In the genomic region with DNA sequence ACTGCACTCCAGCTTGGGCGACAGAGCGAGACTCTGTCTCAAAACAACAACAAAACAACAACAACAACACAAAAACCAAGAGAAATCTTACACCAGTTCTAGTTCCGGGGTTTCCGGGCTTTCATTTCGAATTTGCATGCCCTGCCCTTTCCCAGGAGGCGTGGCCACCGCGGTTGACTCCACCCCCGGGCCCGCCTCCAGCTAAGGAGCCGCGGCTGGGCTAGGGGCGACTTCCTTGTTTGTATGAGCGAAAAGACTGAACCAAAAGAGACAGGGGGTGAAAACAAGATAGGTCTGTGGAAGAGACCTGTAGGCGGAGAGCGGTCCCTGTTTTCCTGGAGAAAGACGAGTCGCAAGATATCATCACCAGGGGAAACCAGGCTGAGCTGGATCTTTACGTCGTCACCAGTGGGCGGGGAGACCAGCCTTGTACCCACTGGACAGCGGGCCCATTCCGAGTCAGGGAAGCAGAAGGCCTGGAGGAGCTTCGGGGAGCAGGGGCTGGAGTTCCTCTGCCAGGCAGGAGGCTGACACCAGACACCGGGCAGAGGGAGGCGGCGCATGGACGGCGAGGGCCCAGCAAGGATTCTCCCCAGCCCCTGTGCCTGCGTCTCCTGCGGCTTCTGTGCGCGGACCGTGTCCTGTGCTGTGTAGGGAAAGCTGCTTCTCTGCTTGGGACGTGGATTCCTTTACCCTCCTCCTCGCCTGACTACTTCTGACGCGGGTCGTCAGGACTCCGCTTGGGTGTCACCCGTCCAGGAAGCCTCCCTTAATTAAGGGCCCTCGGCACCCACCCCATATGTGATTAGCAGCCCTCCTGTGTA, we compare ENCODE assay signal across 8 cellular contexts. TPM values are rescaled to one million over a fixed set of nuclear protein-coding genes. Genes with fewer than 3 reads are reported as not detected.
DNase-seq lines count a peak whose midpoint lies in the region; ATAC-seq and TF ChIP-seq lines count a peak whose summit lies in the region.

No MANE protein-coding gene starts in this region.

- H3K4me3 ChIP-seq in LNCaP clone FGC (ENCODE audit: low read depth, low read length) (peak overlapping the region; percentile 56), fibroblast of pulmonary artery (replicated peaks; ENCODE audit: low read depth, low read length) (peak overlapping the region; percentile 63)

- CTCF ChIA-PET in RWPE1 (lab: Yijun Ruan, JAX) = interaction anchor here (0.6 to 2.8 kb wide), 4 partner anchors 20 to 451 kb away, joined by 3 to 15 read pairs (median 4); partner anchors contain the start of gene DHX8

- TF ChIP-seq CTCF in LNCaP clone FGC (IDR thresholded peaks at IDR 0.05; ENCODE audit: control insufficient read depth, extremely low read depth, insufficient read depth) = no peak
- TF ChIP-seq CTCF in RWPE1 (conservative IDR thresholded peaks at IDR 0.05; ENCODE audit: low read depth) = no peak
- TF ChIP-seq CTCF in fibroblast of pulmonary artery (IDR thresholded peaks at IDR 0.05; ENCODE audit: low read length, missing control alignments) = no peak

- peak; percentile 71 for ATAC-seq in GM21737 (IDR thresholded peaks at IDR 0.05; ENCODE audit: unreplicated experiment)
- ATAC-seq in natural killer cell treated with Interleukin-12 subunit alpha and Interleukin-12 subunit beta and Interleukin-15 and Interleukin-18, amount 100 ng/mL, for 72 hours = peak; percentile 87 to 91

- POLR2A ChIA-PET in RWPE1 (lab: Yijun Ruan, JAX; ENCODE audit: low non-redundant PET) = interaction anchor here (0.6 to 1.9 kb wide), 5 partner anchors 11 to 94 kb away, joined by 3 to 32 read pairs (median 5); no protein-coding TSS in a partner anchor

- peak overlapping the region; percentile 89 to 94 for H3K27ac Mint-ChIP-seq in natural killer cell treated with Interleukin-12 subunit alpha and Interleukin-12 subunit beta and Interleukin-15 and Interleukin-18, amount 100 ng/mL, for 72 hours

- H3K27ac ChIP-seq in RWPE1 = peak overlapping the region; percentile 98

- no peaks in the 10 kb centered on the region for H3K9me3 Mint-ChIP-seq in natural killer cell treated with Interleukin-12 subunit alpha and Interleukin-12 subunit beta and Interleukin-15 and Interleukin-18, amount 100 ng/mL, for 72 hours

- H3K36me3 Mint-ChIP-seq in natural killer cell treated with Interleukin-12 subunit alpha and Interleukin-12 subunit beta and Interleukin-15 and Interleukin-18, amount 100 ng/mL, for 72 hours = no peaks in the 10 kb centered on the region

- H3K27me3 Mint-ChIP-seq in natural killer cell treated with Interleukin-12 subunit alpha and Interleukin-12 subunit beta and Interleukin-15 and Interleukin-18, amount 100 ng/mL, for 72 hours = no peaks in the 10 kb centered on the region

- DNase-seq in DMS114 treated with DMSO at 0.1 percent for 48 hours (lab: John Stamatoyannopoulos, UW; ENCODE audit: unreplicated experiment) = peak; percentile 80
- DNase-seq in LNCaP clone FGC (ENCODE audit: low read depth) = peak; percentile 50
- DNase-seq in RWPE1 (ENCODE audit: low spot score) = peak; percentile 77
- peak; percentile 83 for DNase-seq in activated T-helper 9 cell treated with anti-CD3 and anti-CD28 coated beads, Interleukin-2, amount 50 U/mL, for 16 hours (ENCODE audit: low read depth)
- DNase-seq in fibroblast of pulmonary artery (ENCODE audit: low read depth) = peak; percentile 94
- peak; percentile 91 for DNase-seq in natural killer cell treated with Interleukin-12 subunit alpha and Interleukin-12 subunit beta and Interleukin-15 and Interleukin-18, amount 100 ng/mL, for 72 hours (ENCODE audit: low spot score)
- peak; percentile 79 for DNase-seq in stimulated activated naive CD4-positive, alpha-beta T cell treated with Interleukin-2 at 50 U/mL for 16 hours (lab: John Stamatoyannopoulos, UW)

- H3K4me1 Mint-ChIP-seq in natural killer cell treated with Interleukin-12 subunit alpha and Interleukin-12 subunit beta and Interleukin-15 and Interleukin-18, amount 100 ng/mL, for 72 hours (ENCODE audit: low read depth in 2 of 2) = peaks cover 27% of the 10 kb centered on the region in 2 donors

- peak overlapping the region; percentile 95 for H3K4me3 Mint-ChIP-seq in natural killer cell treated with Interleukin-12 subunit alpha and Interleukin-12 subunit beta and Interleukin-15 and Interleukin-18, amount 100 ng/mL, for 72 hours

RNA-seq across cellular contexts. Expression of gene ARL4D, which starts 10.4 kb away (rescaled TPM):
- total RNA-seq in natural killer cell treated with Interleukin-12 subunit alpha and Interleukin-12 subunit beta and Interleukin-15 and Interleukin-18, amount 100 ng/mL, for 72 hours = 1 to 10 TPM; 1.5 to 1.7 TPM

Comparison
In these comparisons a context has a peak if more than half of its experiments do, and no peak if none do; other contexts are left out.
1. Peak in every context shown above with its lines: DNase-seq, ATAC-seq, H3K4me3 ChIP-seq and H3K27ac ChIP-seq.